Comparison of ENCODE assay signal across 2 cellular contexts in the genomic region with DNA sequence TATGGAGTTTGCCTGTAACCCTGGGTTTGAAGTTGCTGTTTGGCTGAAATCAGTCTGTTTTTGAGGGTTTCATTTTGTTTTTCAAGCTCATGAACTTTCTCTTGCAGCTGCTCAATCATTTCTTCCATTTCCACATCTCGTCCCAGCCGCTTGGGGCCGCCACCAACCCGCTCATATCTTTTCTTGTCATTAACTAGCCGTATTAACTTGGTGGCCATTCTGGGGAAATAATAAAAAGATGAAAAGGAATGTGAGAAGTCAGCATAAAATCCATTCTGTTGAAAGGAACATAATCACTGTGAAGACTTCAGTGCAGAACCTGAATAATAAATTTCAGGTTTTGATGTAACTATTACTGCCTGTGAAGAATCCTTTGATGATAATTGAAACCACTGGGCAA.
TF ChIP-seq lines count a peak whose summit lies in the region.

No MANE protein-coding gene starts in this region.

TF ChIP-seq in H1, 55 proteins besides CTCF, POLR2A, EP300 and RAD21:
- no peak for TF ChIP-seq JUND (IDR thresholded peaks at IDR 0.05; ENCODE audit: low read length)
- TF ChIP-seq, protein P1, sequence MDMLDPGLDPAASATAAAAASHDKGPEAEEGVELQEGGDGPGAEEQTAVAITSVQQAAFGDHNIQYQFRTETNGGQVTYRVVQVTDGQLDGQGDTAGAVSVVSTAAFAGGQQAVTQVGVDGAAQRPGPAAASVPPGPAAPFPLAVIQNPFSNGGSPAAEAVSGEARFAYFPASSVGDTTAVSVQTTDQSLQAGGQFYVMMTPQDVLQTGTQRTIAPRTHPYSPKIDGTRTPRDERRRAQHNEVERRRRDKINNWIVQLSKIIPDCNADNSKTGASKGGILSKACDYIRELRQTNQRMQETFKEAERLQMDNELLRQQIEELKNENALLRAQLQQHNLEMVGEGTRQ (IDR thresholded peaks at IDR 0.05; ENCODE audit: low read length) = no peak
- no peak for TF ChIP-seq TAF1 (IDR thresholded peaks at IDR 0.05; ENCODE audit: low read depth, low read length)
- TF ChIP-seq, protein P2, sequence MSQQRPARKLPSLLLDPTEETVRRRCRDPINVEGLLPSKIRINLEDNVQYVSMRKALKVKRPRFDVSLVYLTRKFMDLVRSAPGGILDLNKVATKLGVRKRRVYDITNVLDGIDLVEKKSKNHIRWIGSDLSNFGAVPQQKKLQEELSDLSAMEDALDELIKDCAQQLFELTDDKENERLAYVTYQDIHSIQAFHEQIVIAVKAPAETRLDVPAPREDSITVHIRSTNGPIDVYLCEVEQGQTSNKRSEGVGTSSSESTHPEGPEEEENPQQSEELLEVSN (IDR thresholded peaks at IDR 0.05) = no peak
- no peak for TF ChIP-seq MAFK (IDR thresholded peaks at IDR 0.05; ENCODE audit: low read depth, low read length)
- no peak for TF ChIP-seq TCF12 (IDR thresholded peaks at IDR 0.05; ENCODE audit: low read depth, low read length)
- no peak for TF ChIP-seq SRF (IDR thresholded peaks at IDR 0.05; ENCODE audit: low read depth, low read length)
- no peak for TF ChIP-seq BRCA1 (IDR thresholded peaks at IDR 0.05; ENCODE audit: low read depth, low read length)
- TF ChIP-seq CHD2 (IDR thresholded peaks at IDR 0.05; ENCODE audit: low read length) = no peak
- no peak for TF ChIP-seq SAP30 (IDR thresholded peaks at IDR 0.05; ENCODE audit: insufficient read depth, insufficient replicate concordance, low read length)
- TF ChIP-seq GABPA (IDR thresholded peaks at IDR 0.05; ENCODE audit: borderline replicate concordance, insufficient read depth, low read length) = no peak
- TF ChIP-seq EZH2 (IDR thresholded peaks at IDR 0.05; ENCODE audit: low read depth, low read length, severe bottlenecking) = no peak
- no peak for TF ChIP-seq GTF2F1 (IDR thresholded peaks at IDR 0.05; ENCODE audit: borderline replicate concordance, low read depth, low read length)
- no peak for TF ChIP-seq KDM4A (IDR thresholded peaks at IDR 0.05; ENCODE audit: low read depth, low read length, severe bottlenecking)

TF ChIP-seq in neural cell, 6 proteins besides CTCF, POLR2A, EP300 and RAD21:
- TF ChIP-seq MXI1 (conservative IDR thresholded peaks at IDR 0.05; ENCODE audit: poor library complexity, severe bottlenecking) (no peak), TAF1 (IDR thresholded peaks at IDR 0.05; ENCODE audit: low read depth) (no peak), EZH2 (IDR thresholded peaks at IDR 0.05; ENCODE audit: borderline replicate concordance, insufficient read depth, low read length, poor library complexity, severe bottlenecking) (no peak), SMC3 (conservative IDR thresholded peaks at IDR 0.05; ENCODE audit: poor library complexity) (no peak), POLR2AphosphoS5 (IDR thresholded peaks at IDR 0.05) (no peak)
- TF ChIP-seq, protein P3, sequence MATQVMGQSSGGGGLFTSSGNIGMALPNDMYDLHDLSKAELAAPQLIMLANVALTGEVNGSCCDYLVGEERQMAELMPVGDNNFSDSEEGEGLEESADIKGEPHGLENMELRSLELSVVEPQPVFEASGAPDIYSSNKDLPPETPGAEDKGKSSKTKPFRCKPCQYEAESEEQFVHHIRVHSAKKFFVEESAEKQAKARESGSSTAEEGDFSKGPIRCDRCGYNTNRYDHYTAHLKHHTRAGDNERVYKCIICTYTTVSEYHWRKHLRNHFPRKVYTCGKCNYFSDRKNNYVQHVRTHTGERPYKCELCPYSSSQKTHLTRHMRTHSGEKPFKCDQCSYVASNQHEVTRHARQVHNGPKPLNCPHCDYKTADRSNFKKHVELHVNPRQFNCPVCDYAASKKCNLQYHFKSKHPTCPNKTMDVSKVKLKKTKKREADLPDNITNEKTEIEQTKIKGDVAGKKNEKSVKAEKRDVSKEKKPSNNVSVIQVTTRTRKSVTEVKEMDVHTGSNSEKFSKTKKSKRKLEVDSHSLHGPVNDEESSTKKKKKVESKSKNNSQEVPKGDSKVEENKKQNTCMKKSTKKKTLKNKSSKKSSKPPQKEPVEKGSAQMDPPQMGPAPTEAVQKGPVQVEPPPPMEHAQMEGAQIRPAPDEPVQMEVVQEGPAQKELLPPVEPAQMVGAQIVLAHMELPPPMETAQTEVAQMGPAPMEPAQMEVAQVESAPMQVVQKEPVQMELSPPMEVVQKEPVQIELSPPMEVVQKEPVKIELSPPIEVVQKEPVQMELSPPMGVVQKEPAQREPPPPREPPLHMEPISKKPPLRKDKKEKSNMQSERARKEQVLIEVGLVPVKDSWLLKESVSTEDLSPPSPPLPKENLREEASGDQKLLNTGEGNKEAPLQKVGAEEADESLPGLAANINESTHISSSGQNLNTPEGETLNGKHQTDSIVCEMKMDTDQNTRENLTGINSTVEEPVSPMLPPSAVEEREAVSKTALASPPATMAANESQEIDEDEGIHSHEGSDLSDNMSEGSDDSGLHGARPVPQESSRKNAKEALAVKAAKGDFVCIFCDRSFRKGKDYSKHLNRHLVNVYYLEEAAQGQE (IDR thresholded peaks at IDR 0.05; ENCODE audit: borderline replicate concordance) = no peak
TF ChIP-seq in neural cell: peak in this region for 0.
